Comparison of ENCODE assay signal across 29 cellular contexts in the genomic region with DNA sequence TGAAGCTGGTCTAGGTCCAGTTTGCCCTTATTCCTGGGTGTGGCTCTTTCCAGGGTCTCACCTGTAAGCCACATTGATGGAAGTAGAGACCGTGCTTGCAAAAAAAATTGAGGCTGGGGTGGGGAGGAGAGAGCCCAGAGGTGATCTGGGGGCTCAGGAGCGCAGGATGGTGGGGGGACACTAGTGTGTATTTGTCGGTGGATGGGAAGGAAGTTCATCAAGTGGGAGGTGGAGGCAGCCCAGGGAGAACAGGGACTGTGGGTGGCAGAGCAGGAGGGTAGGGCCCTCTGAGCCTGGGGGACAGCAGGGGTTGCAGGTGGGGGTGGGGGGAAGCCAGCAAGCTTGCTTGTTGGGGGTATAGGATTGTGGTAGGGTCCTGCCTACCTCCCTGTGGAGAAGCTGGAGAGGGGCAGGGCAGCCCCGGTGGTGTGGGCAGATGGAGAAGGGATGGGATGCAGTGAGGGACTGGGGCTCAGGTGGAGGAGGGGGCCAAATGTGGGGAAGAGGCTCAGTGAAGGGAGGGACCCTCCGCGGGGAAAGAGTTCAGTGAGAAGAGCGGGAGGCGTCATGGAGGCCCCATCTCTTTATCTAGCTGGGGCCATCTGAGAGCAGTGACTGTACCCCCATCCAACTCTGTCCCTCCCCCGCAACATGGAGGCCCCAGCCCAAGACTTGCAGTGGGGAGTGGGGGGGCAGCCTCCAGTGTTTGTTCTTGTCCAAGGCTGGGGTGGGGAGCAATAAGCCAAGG. TPM values are rescaled to one million over a fixed set of nuclear protein-coding genes. Genes with fewer than 3 reads are reported as not detected.
A peak's percentile ranks its signal among the peaks of the same experiment; 100 is the strongest.
DNase-seq lines count a peak whose midpoint lies in the region; ATAC-seq and TF ChIP-seq lines count a peak whose summit lies in the region.
"Had no signal": no experiment of that assay in that cellular context is flagged by ENCODE, and none has a peak within 500 bp of the region (broad histone marks: within the 10 kb centered on the region; RNA-seq: fewer than 3 reads in every experiment).

No MANE protein-coding gene starts in this region.

- no peak for ATAC-seq in GM21737 (IDR thresholded peaks at IDR 0.05; ENCODE audit: unreplicated experiment)
- ATAC-seq in CD4-positive, alpha-beta T cell (ENCODE audit: poor library complexity): no peak
- ATAC-seq: activated naive CD4-positive, alpha-beta T cell treated with anti-CD3 and anti-CD28 coated beads, Interleukin-2, amount 50 U/mL, for 72 hours; T-helper 17 cell had no signal

- H3K9ac ChIP-seq in adipocyte (ENCODE audit: low read length) (peak overlapping the region; percentile 67), stomach smooth muscle (ENCODE audit: low read length in 2 of 2) (peak overlapping the region; percentile 52 to 58)

- no peak overlapping the region for H3K4me3 Mint-ChIP-seq in mesothelial cell of epicardium
- no peak overlapping the region for H3K4me3 Mint-ChIP-seq in CD4-positive, alpha-beta T cell
- H3K4me3 Mint-ChIP-seq: activated CD4-positive, alpha-beta memory T cell treated with anti-CD3 and anti-CD28 coated beads for 36 hours; dendritic cell treated with granulocyte-macrophage colony-stimulating factor and Interleukin-4, amounts not matched to agents 40 ng/mL and 50 ng/mL, for 4 days; natural killer cell treated with Interleukin-12 subunit alpha and Interleukin-12 subunit beta and Interleukin-15 and Interleukin-18, amount 100 ng/mL, for 72 hours; T-helper 17 cell had no signal

- CTCF ChIA-PET in GM10248 (lab: Yijun Ruan, JAX): interaction anchor here (1.4 kb wide), 1 partner anchor 15 kb away, joined by 3 read pairs; no protein-coding TSS in a partner anchor
- CTCF ChIA-PET in CD4-positive, alpha-beta T cell (lab: Charles Lee): no interaction called here

- peaks cover 56% of the 10 kb centered on the region for H3K4me1 Mint-ChIP-seq in mesothelial cell of epicardium
- H3K4me1 Mint-ChIP-seq in CD4-positive, alpha-beta T cell (ENCODE audit: low read depth): no peaks in the 10 kb centered on the region

- DNase-seq in GM10248 (ENCODE audit: extremely low spot score): peak; percentile 17
- DNase-seq in adipocyte (ENCODE audit: low read depth): no peak
- no peak for DNase-seq in mesothelial cell of epicardium (ENCODE audit: low spot score in 2 of 2, unreplicated experiment in 2 of 2)
- no peak for DNase-seq in CD4-positive, alpha-beta T cell
- DNase-seq in NCI-H1092 treated with DMSO at 0.1 percent for 48 hours (lab: John Stamatoyannopoulos, UW): no peak
- DNase-seq in NCI-H510A (lab: John Stamatoyannopoulos, UW): no peak
- DNase-seq: activated CD4-positive, alpha-beta memory T cell treated with anti-CD3 and anti-CD28 coated beads for 36 hours; activated CD4-positive, CD25-positive, alpha-beta regulatory T cell treated with anti-CD3 and anti-CD28 coated beads, Interleukin-2, amount 50 U/mL, for 72 hours; activated CD8-positive, alpha-beta memory T cell treated with anti-CD3 and anti-CD28 coated beads, Interleukin-2, amount 50 U/mL, for 4 hours; anterior cingulate cortex; central memory CD4-positive, alpha-beta T cell; DMS53; hippocampal formation; KG1; NCI-H1436 treated with DMSO at 0.1 percent for 48 hours; NCI-H446; posterior cingulate gyrus; stimulated activated CD4-positive, alpha-beta T cell treated with anti-CD3 and anti-CD28 coated beads, Interleukin-15, amount 100 ng/mL, for 24 hours; stimulated activated naive CD4-positive, alpha-beta T cell; T-helper 17 cell had no signal

- no peaks in the 10 kb centered on the region for H3K9me3 Mint-ChIP-seq in mesothelial cell of epicardium
- H3K9me3 Mint-ChIP-seq in CD4-positive, alpha-beta T cell: no peaks in the 10 kb centered on the region
- H3K9me3 Mint-ChIP-seq: activated CD4-positive, alpha-beta memory T cell treated with anti-CD3 and anti-CD28 coated beads for 36 hours; activated naive CD4-positive, alpha-beta T cell treated with anti-CD3 and anti-CD28 coated beads, Interleukin-2, amount 50 U/mL, for 72 hours; dendritic cell treated with granulocyte-macrophage colony-stimulating factor and Interleukin-4, amounts not matched to agents 40 ng/mL and 50 ng/mL, for 4 days; natural killer cell treated with Interleukin-12 subunit alpha and Interleukin-12 subunit beta and Interleukin-15 and Interleukin-18, amount 100 ng/mL, for 72 hours had no signal

- POLR2A ChIA-PET in GM10248 (lab: Yijun Ruan, JAX): no interaction called here
- POLR2A ChIA-PET in CD4-positive, alpha-beta T cell (lab: Charles Lee): no interaction called here

- H3K4me3 ChIP-seq in adipocyte (ENCODE audit: low read length) (no peak overlapping the region), stomach smooth muscle (ENCODE audit: low read length in 2 of 2) (peak overlapping the region in 1 of 2 donors; percentile 40)
- H3K4me3 ChIP-seq: HAP-1, SK-N-MC had no signal

- no peaks in the 10 kb centered on the region for H3K36me3 ChIP-seq in adipocyte (ENCODE audit: control insufficient read depth, insufficient read depth, low read length, severe bottlenecking)
- no peaks in the 10 kb centered on the region for H3K36me3 ChIP-seq in stomach smooth muscle (ENCODE audit: control insufficient read depth in 2 of 2, insufficient read depth in 2 of 2, low read length in 2 of 2)
- H3K36me3 ChIP-seq: HAP-1 had no signal

- no peaks in the 10 kb centered on the region for H3K9me3 ChIP-seq in adipocyte (ENCODE audit: control insufficient read depth, low read length)
- H3K9me3 ChIP-seq in stomach smooth muscle (ENCODE audit: control insufficient read depth in 2 of 2, low read length in 2 of 2): no peaks in the 10 kb centered on the region
- H3K9me3 ChIP-seq in CD4-positive, alpha-beta T cell (ENCODE audit: control insufficient read depth, low read length): no peaks in the 10 kb centered on the region
- H3K9me3 ChIP-seq: HAP-1 had no signal

- H3K4me1 ChIP-seq in adipocyte (ENCODE audit: control insufficient read depth, insufficient read depth, low read length) (peaks cover 37% of the 10 kb centered on the region), stomach smooth muscle (ENCODE audit: control insufficient read depth, insufficient read depth, low read length) (peaks cover 46% of the 10 kb centered on the region)
- H3K4me1 ChIP-seq: HAP-1 had no signal

- H3K36me3 Mint-ChIP-seq in mesothelial cell of epicardium: no peaks in the 10 kb centered on the region
- no peaks in the 10 kb centered on the region for H3K36me3 Mint-ChIP-seq in CD4-positive, alpha-beta T cell (ENCODE audit: low read depth)
- H3K36me3 Mint-ChIP-seq: activated CD4-positive, alpha-beta memory T cell treated with anti-CD3 and anti-CD28 coated beads for 36 hours; activated naive CD4-positive, alpha-beta T cell treated with anti-CD3 and anti-CD28 coated beads, Interleukin-2, amount 50 U/mL, for 72 hours; natural killer cell treated with Interleukin-12 subunit alpha and Interleukin-12 subunit beta and Interleukin-15 and Interleukin-18, amount 100 ng/mL, for 72 hours had no signal

- no peaks in the 10 kb centered on the region for H3K27me3 Mint-ChIP-seq in mesothelial cell of epicardium (ENCODE audit: low read depth)
- peaks cover 20% of the 10 kb centered on the region for H3K27me3 Mint-ChIP-seq in CD4-positive, alpha-beta T cell

- intact Hi-C loops in CD4-positive, alpha-beta T cell (cut with DNase I, micrococcal nuclease): no loop called here

- H3K27me3 ChIP-seq in adipocyte (replicated peaks; ENCODE audit: control insufficient read depth, insufficient read depth, low read length) (no peaks in the 10 kb centered on the region), stomach smooth muscle (ENCODE audit: control insufficient read depth in 1 of 2, insufficient read depth in 2 of 2, low read length in 2 of 2) (no peaks in the 10 kb centered on the region)
- H3K27me3 ChIP-seq in CD4-positive, alpha-beta T cell (ENCODE audit: control insufficient read depth, insufficient read depth, low read length): peaks cover 4% of the 10 kb centered on the region

- TF ChIP-seq CTCF in GM10248 (IDR thresholded peaks at IDR 0.05; ENCODE audit: control extremely low read depth, extremely low read depth, low read depth, missing control alignments) (no peak), mesothelial cell of epicardium (IDR thresholded peaks at IDR 0.05; ENCODE audit: unreplicated experiment) (no peak)
- TF ChIP-seq CTCF in CD4-positive, alpha-beta T cell (IDR thresholded peaks at IDR 0.05): no peak

- peak overlapping the region; percentile 90 for H3K27ac ChIP-seq in stomach smooth muscle (ENCODE audit: low read length)
- H3K27ac ChIP-seq in CD4-positive, alpha-beta T cell (ENCODE audit: low read depth, low read length): no peak overlapping the region

- peak overlapping the region; percentile 75 for H3K27ac Mint-ChIP-seq in mesothelial cell of epicardium
- no peak overlapping the region for H3K27ac Mint-ChIP-seq in CD4-positive, alpha-beta T cell
- H3K27ac Mint-ChIP-seq: activated CD4-positive, alpha-beta memory T cell treated with anti-CD3 and anti-CD28 coated beads for 36 hours; activated naive CD4-positive, alpha-beta T cell treated with anti-CD3 and anti-CD28 coated beads, Interleukin-2, amount 50 U/mL, for 72 hours; dendritic cell treated with granulocyte-macrophage colony-stimulating factor and Interleukin-4, amounts not matched to agents 40 ng/mL and 50 ng/mL, for 4 days; natural killer cell treated with Interleukin-12 subunit alpha and Interleukin-12 subunit beta and Interleukin-15 and Interleukin-18, amount 100 ng/mL, for 72 hours; T-helper 17 cell had no signal

RNA-seq across cellular contexts. Expression of a gene that starts 17.3 kb away (rescaled TPM):
- total RNA-seq in mesothelial cell of epicardium: 2.7 to 3.9 TPM (median 3.6 TPM) in 3 replicates
- not detected for total RNA-seq in CD4-positive, alpha-beta T cell
- total RNA-seq: frontal cortex; natural killer cell treated with Interleukin-12 subunit alpha and Interleukin-12 subunit beta and Interleukin-15 and Interleukin-18, amount 100 ng/mL, for 72 hours; OCI-LY7; T-helper 17 cell had no signal

RNA-seq across cellular contexts. Expression of a gene that starts 55.6 kb away (rescaled TPM):
- 3,780 to 4,004 TPM (median 3,972 TPM) in 3 replicates for total RNA-seq in mesothelial cell of epicardium
- total RNA-seq in CD4-positive, alpha-beta T cell: 10 to 100 TPM in 1 of 2 experiments, 1 to 10 TPM in 1; 10.0 to 11.4 TPM
- total RNA-seq: OCI-LY7 had no signal

Comparison
In these comparisons a context has a peak if more than half of its experiments do, and no peak if none do; other contexts are left out.
1. RNA of a gene that starts 55.6 kb away (total RNA-seq): 3,780 to 4,004 TPM in mesothelial cell of epicardium; 10.0 to 11.4 TPM in CD4-positive, alpha-beta T cell; every median in the first group is over 100 times any median in the second.